20 cellular contexts compared by ENCODE assay signal in the genomic region with DNA sequence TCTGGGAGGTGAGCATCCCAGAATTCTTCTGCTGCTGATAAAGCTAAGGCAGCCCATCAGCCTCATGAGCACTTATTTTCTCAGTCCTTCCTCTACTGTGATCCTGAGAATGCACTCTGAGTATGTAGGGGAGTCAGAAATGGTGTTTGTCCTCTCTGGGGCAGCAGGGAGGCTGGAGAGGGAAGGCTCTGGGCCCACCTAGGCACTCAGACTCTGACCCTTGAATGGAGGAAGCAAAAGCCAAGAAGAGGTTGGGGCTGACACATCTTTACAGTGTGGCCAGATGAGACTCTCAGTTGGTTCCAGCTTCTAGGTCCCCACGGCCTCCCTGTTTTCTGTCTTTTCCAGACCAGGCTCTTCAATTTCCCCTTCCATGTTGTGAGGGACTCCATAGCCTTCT. TPM values are rescaled to one million over a fixed set of nuclear protein-coding genes. Genes with fewer than 3 reads are reported as not detected.
DNase-seq lines count a peak whose midpoint lies in the region; ATAC-seq, FAIRE-seq and TF ChIP-seq lines count a peak whose summit lies in the region.
"Had no signal": no experiment of that assay in that cellular context is flagged by ENCODE, and none has a peak within 500 bp of the region (broad histone marks: within the 10 kb centered on the region; RNA-seq: fewer than 3 reads in every experiment).

No MANE protein-coding gene starts in this region.

- no peak for FAIRE-seq in keratinocyte (lab: Jason Lieb, UNC)
- FAIRE-seq: D721Med, GM12892 had no signal

- H3K27ac ChIP-seq in IMR-90 (ENCODE audit: insufficient read depth, low read length) (peak overlapping the region; percentile 67), keratinocyte (ENCODE audit: control insufficient read depth, insufficient read depth, low read length) (no peak overlapping the region), subcutaneous abdominal adipose tissue (ENCODE audit: low read depth, low read length) (peak overlapping the region; percentile 63)

- H3K4me1 Mint-ChIP-seq in activated CD4-positive, alpha-beta memory T cell treated with anti-CD3 and anti-CD28 coated beads, Interleukin-2, amount 10 ng/mL, durations not matched to agents 7 days and 5 days = peaks cover 51% of the 10 kb centered on the region
- H3K4me1 Mint-ChIP-seq: neural crest cell had no signal

- peak overlapping the region; percentile 94 for H3K4ac ChIP-seq in IMR-90 (ENCODE audit: low read depth, low read length)

- POLR2A ChIA-PET in IMR-90 (lab: Charles Lee; ENCODE audit: unreplicated experiment) = no interaction called here
- POLR2A ChIA-PET in activated CD4-positive, alpha-beta memory T cell treated with anti-CD3 and anti-CD28 coated beads, Interleukin-2, amount 10 ng/mL, durations not matched to agents 7 days and 5 days (lab: Charles Lee) = interaction anchor here (1.0 kb wide), 1 partner anchor 36 kb away, joined by 3 read pairs; a partner anchor contains a TSS

- peaks cover 18% of the 10 kb centered on the region for H3K9me1 ChIP-seq in IMR-90 (ENCODE audit: insufficient read depth, low read length)
- H3K9me1 ChIP-seq in keratinocyte (ENCODE audit: control insufficient read depth, extremely low read depth, insufficient read depth, low read length) = no peaks in the 10 kb centered on the region

- no CpG with 5 or more reads among the region's 1 CpG for WGBS in IMR-90 (ENCODE audit: extremely low coverage in 2 of 2, insufficient read length in 1 of 2), 2 experiments

- dilution Hi-C loops in IMR-90 (cut with HindIII; ENCODE audit: low sequenced_read_pairs, unreplicated experiment) = no loop called here
- dilution Hi-C loops in keratinocyte (cut with MboI; ENCODE audit: extremely low pct_ligation_motif_present, low sequenced_read_pairs) = no loop called here

- H2BK15ac ChIP-seq in IMR-90 (ENCODE audit: low read depth, low read length) = peak overlapping the region; percentile 90; the same call in 2 of the 3 replicates

- H4K8ac ChIP-seq in IMR-90 (ENCODE audit: low read depth in 2 of 2, low read length in 2 of 2) = peak overlapping the region; percentile 71 to 92

- no peak for TF ChIP-seq RAD21 in IMR-90 (IDR thresholded peaks at IDR 0.05; ENCODE audit: low read length)

- H4K20me1 ChIP-seq in IMR-90 (ENCODE audit: insufficient read depth, low read length) (peaks cover 5% of the 10 kb centered on the region), keratinocyte (ENCODE audit: control insufficient read depth, extremely low read depth, insufficient read depth, low read length) (no peaks in the 10 kb centered on the region)

- no peak for TF ChIP-seq POLR2A in IMR-90 (IDR thresholded peaks at IDR 0.05; ENCODE audit: low read depth, low read length)

- DNase-seq in IMR-90 = no peak
- no peak for DNase-seq in adipocyte (ENCODE audit: low read depth)
- no peak for DNase-seq in keratinocyte (ENCODE audit: low read depth, low spot score)
- no peak for DNase-seq in activated CD4-positive, alpha-beta memory T cell treated with anti-CD3 and anti-CD28 coated beads, Interleukin-2, amount 10 ng/mL, durations not matched to agents 7 days and 5 days
- no peak for DNase-seq in NCI-H1436 treated with DMSO at 0.1 percent for 48 hours (lab: John Stamatoyannopoulos, UW)
- no peak for DNase-seq in activated naive CD4-positive, alpha-beta T cell treated with Interleukin-2 at 50 U/mL for 16 hours
- no peak for DNase-seq in RPMI8226
- DNase-seq: activated CD4-positive, alpha-beta T cell treated with anti-CD3 and anti-CD28 coated beads for 48 hours; activated naive CD4-positive, alpha-beta T cell treated with anti-CD3 and anti-CD28 coated beads, Interleukin-2, amount 50 U/mL, for 16 hours; caudate nucleus; GDM1; NCI-H1436; NCI-H345; stimulated activated CD4-positive, alpha-beta T cell treated with anti-CD3 and anti-CD28 coated beads, Interleukin-1b, Interleukin-23, amount 100 ng/mL, for 48 hours; substantia nigra had no signal

- H3K18ac ChIP-seq in IMR-90 (ENCODE audit: low read depth, low read length) = peak overlapping the region; percentile 64

- H3K36me3 Mint-ChIP-seq in activated CD4-positive, alpha-beta memory T cell treated with anti-CD3 and anti-CD28 coated beads, Interleukin-2, amount 10 ng/mL, durations not matched to agents 7 days and 5 days (ENCODE audit: low read depth) = peaks cover 10% of the 10 kb centered on the region

- no peaks in the 10 kb centered on the region for H3K9me3 Mint-ChIP-seq in activated CD4-positive, alpha-beta memory T cell treated with anti-CD3 and anti-CD28 coated beads, Interleukin-2, amount 10 ng/mL, durations not matched to agents 7 days and 5 days
- H3K9me3 Mint-ChIP-seq: GM23338 had no signal

- H3K56ac ChIP-seq in IMR-90 (ENCODE audit: extremely low read depth, insufficient read depth, low read length) = peak overlapping the region; percentile 39; the same call in 1 of the 2 replicates

- TF ChIP-seq CTCF in IMR-90 (conservative IDR thresholded peaks at IDR 0.05; ENCODE audit: low read depth, low read length) (no peak), keratinocyte (optimal IDR thresholded peaks at IDR 0.05 in 1 of 3, IDR thresholded peaks at IDR 0.05 in 1 of 3, conservative IDR thresholded peaks at IDR 0.05 in 1 of 3; ENCODE audit: extremely low read depth in 1 of 3, insufficient read depth in 2 of 3, low read length in 3 of 3) (no peak)

- H3K4me2 ChIP-seq in IMR-90 (ENCODE audit: low read depth, low read length) = no peak overlapping the region
- H3K4me2 ChIP-seq in keratinocyte (ENCODE audit: control insufficient read depth, extremely low read depth, insufficient read depth, low read depth, low read length) = no peak overlapping the region
- H3K4me2 ChIP-seq: GM23338 had no signal

- peak overlapping the region; percentile 95 for H2AK9ac ChIP-seq in IMR-90 (replicated peaks; ENCODE audit: low read depth, low read length, poor library complexity)

- no peaks in the 10 kb centered on the region for H3K79me2 ChIP-seq in keratinocyte (ENCODE audit: control insufficient read depth, insufficient read depth, low read length)

- in situ Hi-C loops in IMR-90 (cut with MboI; ENCODE audit: low sequenced_read_pairs) = no loop called here

- peak overlapping the region; percentile 90 for H2BK5ac ChIP-seq in IMR-90 (ENCODE audit: low read depth, low read length, poor library complexity, severe bottlenecking)

- no peak overlapping the region for H3K4me3 ChIP-seq in IMR-90 (ENCODE audit: insufficient read depth, low read depth, low read length)
- no peak overlapping the region for H3K4me3 ChIP-seq in adipocyte (ENCODE audit: low read length)
- no peak overlapping the region for H3K4me3 ChIP-seq in keratinocyte (ENCODE audit: control insufficient read depth in 2 of 3, extremely low read depth in 1 of 3, insufficient read depth in 2 of 3, low read depth in 1 of 3, low read length in 3 of 3)
- H3K4me3 ChIP-seq in subcutaneous abdominal adipose tissue (ENCODE audit: low read depth in 1 of 5, low read length in 5 of 5) = no peak overlapping the region
- H3K4me3 ChIP-seq: GM23338 had no signal

- no peaks in the 10 kb centered on the region for H3K27me3 ChIP-seq in IMR-90 (ENCODE audit: control insufficient read depth, insufficient read depth, low read length)
- no peaks in the 10 kb centered on the region for H3K27me3 ChIP-seq in adipocyte (replicated peaks; ENCODE audit: control insufficient read depth, insufficient read depth, low read length)
- H3K27me3 ChIP-seq in keratinocyte (ENCODE audit: control insufficient read depth, extremely low read depth, insufficient read depth, low read length) = no peaks in the 10 kb centered on the region
- H3K27me3 ChIP-seq in subcutaneous abdominal adipose tissue (ENCODE audit: control insufficient read depth in 5 of 5, insufficient read depth in 4 of 5, low read length in 5 of 5) = no peaks in the 10 kb centered on the region

- H3K4me1 ChIP-seq in IMR-90 (ENCODE audit: control insufficient read depth, insufficient read depth, low read length) (peaks cover 20% of the 10 kb centered on the region), adipocyte (ENCODE audit: control insufficient read depth, insufficient read depth, low read length) (peaks cover 25% of the 10 kb centered on the region), keratinocyte (ENCODE audit: control insufficient read depth, extremely low read depth, insufficient read depth, low read length) (peaks cover 14% of the 10 kb centered on the region), subcutaneous abdominal adipose tissue (ENCODE audit: control insufficient read depth in 5 of 5, insufficient read depth in 5 of 5, low read length in 5 of 5) (peaks cover 0 to 19% (median 4%) of the 10 kb centered on the region in 5 donors)

- no peaks in the 10 kb centered on the region for H3K27me3 Mint-ChIP-seq in activated CD4-positive, alpha-beta memory T cell treated with anti-CD3 and anti-CD28 coated beads, Interleukin-2, amount 10 ng/mL, durations not matched to agents 7 days and 5 days

- ATAC-seq in IMR-90 (ENCODE audit: low read depth) = peak; percentile 28
- ATAC-seq: GM23338 had no signal

- peak overlapping the region; percentile 74 for H3K23ac ChIP-seq in IMR-90 (ENCODE audit: low read depth, low read length)

- H2BK20ac ChIP-seq in IMR-90 (ENCODE audit: low read depth, low read length) = peak overlapping the region; percentile 92

- intact Hi-C loops in IMR-90 (cut with micrococcal nuclease) = no loop called here

- H3K36me3 ChIP-seq in IMR-90 (ENCODE audit: control insufficient read depth, insufficient read depth, low read length) = no peaks in the 10 kb centered on the region
- no peaks in the 10 kb centered on the region for H3K36me3 ChIP-seq in adipocyte (ENCODE audit: control insufficient read depth, insufficient read depth, low read length, severe bottlenecking)
- no peaks in the 10 kb centered on the region for H3K36me3 ChIP-seq in keratinocyte (ENCODE audit: control insufficient read depth in 2 of 2, extremely low read depth in 1 of 2, insufficient read depth in 2 of 2, low read length in 2 of 2)
- H3K36me3 ChIP-seq in subcutaneous abdominal adipose tissue (ENCODE audit: control insufficient read depth in 5 of 5, insufficient read depth in 5 of 5, low read length in 5 of 5) = no peaks in the 10 kb centered on the region

- CTCF ChIA-PET in IMR-90 (lab: Yijun Ruan, JAX) = interaction anchor here (0.5 to 0.6 kb wide), 2 partner anchors 21 to 27 kb away, joined by 3 read pairs; no protein-coding TSS in a partner anchor
- CTCF ChIA-PET in activated CD4-positive, alpha-beta memory T cell treated with anti-CD3 and anti-CD28 coated beads, Interleukin-2, amount 10 ng/mL, durations not matched to agents 7 days and 5 days (lab: Charles Lee) = no interaction called here

- H3K27ac Mint-ChIP-seq in activated CD4-positive, alpha-beta memory T cell treated with anti-CD3 and anti-CD28 coated beads, Interleukin-2, amount 10 ng/mL, durations not matched to agents 7 days and 5 days = no peak overlapping the region
- H3K27ac Mint-ChIP-seq: GM23338 had no signal

- H3K9ac ChIP-seq in IMR-90 (ENCODE audit: low read depth, low read length) (0 out of 2 replicates have a peak overlapping the region, but pooled peaks have one; percentile 1), adipocyte (ENCODE audit: low read length) (peak overlapping the region; percentile 25), keratinocyte (ENCODE audit: control insufficient read depth, extremely low read depth, insufficient read depth, low read length) (peak overlapping the region; percentile 0), subcutaneous abdominal adipose tissue (ENCODE audit: low read length in 5 of 5) (peak overlapping the region in 2 of 5 donors; percentile 9 to 41)

- no peaks in the 10 kb centered on the region for H3K9me3 ChIP-seq in IMR-90 (ENCODE audit: control insufficient read depth, insufficient read depth, low read length)
- H3K9me3 ChIP-seq in adipocyte (ENCODE audit: control insufficient read depth, low read length) = no peaks in the 10 kb centered on the region
- no peaks in the 10 kb centered on the region for H3K9me3 ChIP-seq in keratinocyte (ENCODE audit: control insufficient read depth, low read depth, low read length)
- no peaks in the 10 kb centered on the region for H3K9me3 ChIP-seq in subcutaneous abdominal adipose tissue (ENCODE audit: control insufficient read depth in 5 of 5, low read length in 5 of 5)

- H2BK120ac ChIP-seq in IMR-90 (ENCODE audit: low read depth, low read length) = peak overlapping the region; percentile 85

- H4K5ac ChIP-seq in IMR-90 (ENCODE audit: low read depth, low read length) = peak overlapping the region; percentile 46

- no peaks in the 10 kb centered on the region for H3K79me1 ChIP-seq in IMR-90 (ENCODE audit: low read depth in 1 of 2, low read length in 2 of 2)

- H3K4me3 Mint-ChIP-seq in activated CD4-positive, alpha-beta memory T cell treated with anti-CD3 and anti-CD28 coated beads, Interleukin-2, amount 10 ng/mL, durations not matched to agents 7 days and 5 days = no peak overlapping the region
- H3K4me3 Mint-ChIP-seq: GM23338, neural crest cell had no signal

- no TSS peak for BruUV-seq in IMR-90 (replicated peaks; lab: Mats Ljungman, UMichigan)

- H2AFZ ChIP-seq in IMR-90 (replicated peaks; ENCODE audit: low read length, poor library complexity) = peak overlapping the region; percentile 79
- no peak overlapping the region for H2AFZ ChIP-seq in keratinocyte (ENCODE audit: control insufficient read depth, low read length)
- H2AFZ ChIP-seq: GM23338 had no signal

- H3K14ac ChIP-seq in IMR-90 (replicated peaks; ENCODE audit: low read depth, low read length) = peak overlapping the region; percentile 88

- H2AK5ac ChIP-seq in IMR-90 (ENCODE audit: low read depth, low read length) = peak overlapping the region; percentile 94

- H4K91ac ChIP-seq in IMR-90 (ENCODE audit: insufficient read depth, low read depth, low read length) = peak overlapping the region; percentile 87

RNA-seq across cellular contexts. Expression of a gene that starts 36.1 kb away (rescaled TPM):
- 6.5 and 7.2 TPM in 2 replicates for total RNA-seq in IMR-90 (2012; rRNA removed)
- 2.3 and 2.5 TPM in 2 replicates for polyA plus RNA-seq in IMR-90 (2012; rRNA removed)
- 0.26 and 0.64 TPM in 2 replicates for polyA plus RNA-seq in IMR-90 (2012; cell fraction: cytosol; rRNA removed)
- 0.27 and 1.7 TPM in 2 replicates for polyA plus RNA-seq in IMR-90 (2012; cell fraction: nucleus; rRNA removed; ENCODE audit: low replicate concordance)
- polyA plus RNA-seq in keratinocyte = 0.94 to 4.4 TPM (median 3.2 TPM) in 3 replicates
- polyA plus RNA-seq in keratinocyte (2011; ENCODE audit: low read depth) = 0.12 TPM
- 0.99 and 1.8 TPM in 2 replicates for polyA plus RNA-seq in keratinocyte (2011; cell fraction: cytosol; rRNA removed)
- polyA plus RNA-seq in keratinocyte (2011; cell fraction: nucleus; rRNA removed) = 2.0 and 2.7 TPM in 2 replicates
- 0.39 and 4.0 TPM in 2 replicates for polyA plus RNA-seq in keratinocyte (2012; ENCODE audit: low replicate concordance)
- 1.8 to 9.2 TPM (median 2.3 TPM) in 3 replicates for polyA minus RNA-seq in keratinocyte
- polyA minus RNA-seq in keratinocyte (2011; cell fraction: cytosol; rRNA and poly(A)+ RNA removed) = 2.1 TPM
- polyA minus RNA-seq in keratinocyte (2011; cell fraction: nucleus; rRNA and poly(A)+ RNA removed) = 1.6 and 4.5 TPM in 2 replicates
- 10 to 100 TPM; 59.4 to 63.7 TPM for total RNA-seq in activated CD4-positive, alpha-beta memory T cell treated with anti-CD3 and anti-CD28 coated beads, Interleukin-2, amount 10 ng/mL, durations not matched to agents 7 days and 5 days
